9 cellular contexts compared by ENCODE assay signal in genomic region chr11:112881461-112881860, GRCh38.
A peak's percentile ranks its signal among the peaks of the same experiment; 100 is the strongest.
DNase-seq lines count a peak whose midpoint lies in the region; ATAC-seq and TF ChIP-seq lines count a peak whose summit lies in the region.
"Had no signal": no experiment of that assay in that cellular context is flagged by ENCODE, and none has a peak within 500 bp of the region (broad histone marks: within the 10 kb centered on the region; RNA-seq: fewer than 3 reads in every experiment).

No MANE protein-coding gene starts in this region.

- in situ Hi-C loops in mammary epithelial cell (cut with MboI; ENCODE audit: low sequenced_read_pairs in 2 of 2): no loop called here

- H3K9me3 Mint-ChIP-seq in activated CD8-positive, alpha-beta memory T cell treated with anti-CD3 and anti-CD28 coated beads, Interleukin-2, amount 10 ng/mL, durations not matched to agents 7 days and 5 days (ENCODE audit: low read depth): no peaks in the 10 kb centered on the region
- no peaks in the 10 kb centered on the region for H3K9me3 Mint-ChIP-seq in activated T-cell treated with anti-CD3 and anti-CD28 coated beads, Interleukin-2, amount 50 U/mL, for 72 hours

- no peak for ATAC-seq in activated CD8-positive, alpha-beta memory T cell treated with anti-CD3 and anti-CD28 coated beads, Interleukin-2, amount 10 ng/mL, durations not matched to agents 7 days and 5 days
- no peak for ATAC-seq in activated T-cell treated with anti-CD3 and anti-CD28 coated beads, Interleukin-2, amount 50 U/mL, for 72 hours (replicated peaks in 1 of 2)
- ATAC-seq in HG03025 (IDR thresholded peaks at IDR 0.05; ENCODE audit: low FRiP score, unreplicated experiment): no peak

- H3K27me3 ChIP-seq in mammary epithelial cell (ENCODE audit: insufficient read depth, low read length) (no peaks in the 10 kb centered on the region), smooth muscle cell (ENCODE audit: low read depth) (no peaks in the 10 kb centered on the region)

- H3K27ac Mint-ChIP-seq in activated CD8-positive, alpha-beta memory T cell treated with anti-CD3 and anti-CD28 coated beads, Interleukin-2, amount 10 ng/mL, durations not matched to agents 7 days and 5 days: peak overlapping the region; percentile 81
- H3K27ac Mint-ChIP-seq in activated T-cell treated with anti-CD3 and anti-CD28 coated beads, Interleukin-2, amount 50 U/mL, for 72 hours: no peak overlapping the region

- TF ChIP-seq CTCF in mammary epithelial cell (conservative IDR thresholded peaks at IDR 0.05 in 1 of 2, IDR thresholded peaks at IDR 0.05 in 1 of 2; ENCODE audit: extremely low read depth in 1 of 2, insufficient read depth in 1 of 2, low read depth in 1 of 2, low read length in 2 of 2) (no peak), smooth muscle cell (IDR thresholded peaks at IDR 0.05; ENCODE audit: borderline replicate concordance, insufficient read depth, poor library complexity, severe bottlenecking) (no peak)

- BruUV-seq in mammary epithelial cell (replicated peaks; lab: Mats Ljungman, UMichigan): no TSS peak

- no peaks in the 10 kb centered on the region for H3K9me3 ChIP-seq in mammary epithelial cell (replicated peaks; ENCODE audit: insufficient read depth, low read length)
- no peaks in the 10 kb centered on the region for H3K9me3 ChIP-seq in smooth muscle cell (replicated peaks; ENCODE audit: low read depth)

- peaks cover 52% of the 10 kb centered on the region for H3K4me1 Mint-ChIP-seq in activated CD8-positive, alpha-beta memory T cell treated with anti-CD3 and anti-CD28 coated beads, Interleukin-2, amount 10 ng/mL, durations not matched to agents 7 days and 5 days
- no peaks in the 10 kb centered on the region for H3K4me1 Mint-ChIP-seq in activated T-cell treated with anti-CD3 and anti-CD28 coated beads, Interleukin-2, amount 50 U/mL, for 72 hours (ENCODE audit: low read depth)

- no peak overlapping the region for H3K27ac ChIP-seq in mammary epithelial cell (ENCODE audit: insufficient read depth, low read depth, low read length)
- H3K27ac ChIP-seq in smooth muscle cell (ENCODE audit: low read depth): no peak overlapping the region
- H3K27ac ChIP-seq: skin epidermis had no signal

- H3K36me3 ChIP-seq in mammary epithelial cell (ENCODE audit: insufficient read depth, low read length) (no peaks in the 10 kb centered on the region), smooth muscle cell (ENCODE audit: low read depth) (no peaks in the 10 kb centered on the region)

- dilution Hi-C loops in mammary epithelial cell (cut with HindIII; ENCODE audit: low sequenced_read_pairs): no loop called here

- H3K4me3 ChIP-seq in mammary epithelial cell (replicated peaks in 1 of 3; ENCODE audit: insufficient read depth in 1 of 3, low read depth in 2 of 3, low read length in 3 of 3): peak overlapping the region in 2 of 3 experiments; percentile 22 to 30
- H3K4me3 ChIP-seq in smooth muscle cell: peak overlapping the region; percentile 43

- H2AFZ ChIP-seq in mammary epithelial cell (ENCODE audit: low read depth, low read length) (peak overlapping the region; percentile 88), smooth muscle cell (ENCODE audit: low read depth) (peak overlapping the region; percentile 80)

- peaks cover 8% of the 10 kb centered on the region for H3F3A ChIP-seq in smooth muscle cell (ENCODE audit: low read depth)

- H3K4me2 ChIP-seq in mammary epithelial cell (ENCODE audit: insufficient read depth, low read depth, low read length) (peak overlapping the region; percentile 62), smooth muscle cell (peak overlapping the region; percentile 84)

- WGBS in mammary epithelial cell (ENCODE audit: low coverage, missing lambda C conversion rate): 31% methylated on average over 6 of the region's 17 CpGs
- WGBS in smooth muscle cell (ENCODE audit: low lambda C conversion rate): 24% methylated on average over 17 of the region's 17 CpGs

- no peaks in the 10 kb centered on the region for H3K27me3 Mint-ChIP-seq in activated CD8-positive, alpha-beta memory T cell treated with anti-CD3 and anti-CD28 coated beads, Interleukin-2, amount 10 ng/mL, durations not matched to agents 7 days and 5 days
- peaks cover 4% of the 10 kb centered on the region for H3K27me3 Mint-ChIP-seq in activated T-cell treated with anti-CD3 and anti-CD28 coated beads, Interleukin-2, amount 50 U/mL, for 72 hours (ENCODE audit: low read depth)

- CTCF ChIA-PET in activated CD8-positive, alpha-beta memory T cell treated with anti-CD3 and anti-CD28 coated beads, Interleukin-2, amount 10 ng/mL, durations not matched to agents 7 days and 5 days (lab: Charles Lee): interaction anchor here (1.5 kb wide), 1 partner anchor 50 kb away, joined by 3 read pairs; no protein-coding TSS in a partner anchor
- CTCF ChIA-PET in mammary epithelial cell (lab: Charles Lee; ENCODE audit: low non-redundant PET): no interaction called here

- DNase-seq in activated CD8-positive, alpha-beta memory T cell treated with anti-CD3 and anti-CD28 coated beads, Interleukin-2, amount 10 ng/mL, durations not matched to agents 7 days and 5 days: no peak
- no peak for DNase-seq in activated CD8-positive, alpha-beta memory T cell treated with anti-CD3 and anti-CD28 coated beads, Interleukin-2, amount 50 U/mL, for 48 hours
- peak; percentile 66 for DNase-seq in mammary epithelial cell
- DNase-seq in iris pigment epithelial cell (ENCODE audit: low read depth): peak; percentile 76
- DNase-seq in smooth muscle cell (lab: John Stamatoyannopoulos, UW; ENCODE audit: unreplicated experiment): no peak
- no peak for DNase-seq in activated T-cell treated with anti-CD3 and anti-CD28 coated beads, Interleukin-2, amount 50 U/mL, for 72 hours
- DNase-seq in activated T-cell treated with anti-CD3 and anti-CD28 coated beads, Interleukin-2, amount 50 U/mL, for 48 hours: no peak

- intact Hi-C loops in mammary epithelial cell (cut with micrococcal nuclease): loop anchor here (5.0 kb wide), 1 partner anchor 231 kb away; no protein-coding TSS in a partner anchor

- no peak overlapping the region for H3K9ac ChIP-seq in mammary epithelial cell (ENCODE audit: insufficient read depth, low read length)
- H3K9ac ChIP-seq in smooth muscle cell (ENCODE audit: low read depth): no peak overlapping the region

- peaks cover 4% of the 10 kb centered on the region for H3K36me3 Mint-ChIP-seq in activated CD8-positive, alpha-beta memory T cell treated with anti-CD3 and anti-CD28 coated beads, Interleukin-2, amount 10 ng/mL, durations not matched to agents 7 days and 5 days
- no peaks in the 10 kb centered on the region for H3K36me3 Mint-ChIP-seq in activated T-cell treated with anti-CD3 and anti-CD28 coated beads, Interleukin-2, amount 50 U/mL, for 72 hours (ENCODE audit: insufficient read depth in 2 of 2)

- H3K4me1 ChIP-seq in mammary epithelial cell (ENCODE audit: insufficient read depth, low read length): no peaks in the 10 kb centered on the region
- H3K4me1 ChIP-seq in smooth muscle cell (ENCODE audit: low read depth): peaks cover 3% of the 10 kb centered on the region

- H4K20me1 ChIP-seq in mammary epithelial cell (ENCODE audit: insufficient read depth, low read length) (no peaks in the 10 kb centered on the region), smooth muscle cell (ENCODE audit: low read depth) (no peaks in the 10 kb centered on the region)

- H3K4me3 Mint-ChIP-seq in activated CD8-positive, alpha-beta memory T cell treated with anti-CD3 and anti-CD28 coated beads, Interleukin-2, amount 10 ng/mL, durations not matched to agents 7 days and 5 days: no peak overlapping the region
- no peak overlapping the region for H3K4me3 Mint-ChIP-seq in activated T-cell treated with anti-CD3 and anti-CD28 coated beads, Interleukin-2, amount 50 U/mL, for 72 hours

- H3K79me2 ChIP-seq in mammary epithelial cell (ENCODE audit: insufficient read depth, low read length): no peaks in the 10 kb centered on the region
- H3K79me2 ChIP-seq in smooth muscle cell (ENCODE audit: low read depth): no peaks in the 10 kb centered on the region

Comparison
In these comparisons a context has a peak if more than half of its experiments do, and no peak if none do; other contexts are left out.
1. DNase-seq: peak in mammary epithelial cell (single experiment) and iris pigment epithelial cell (single experiment); none in activated CD8-positive, alpha-beta memory T cell treated with anti-CD3 and anti-CD28 coated beads, Interleukin-2, amount 10 ng/mL, durations not matched to agents 7 days and 5 days (single experiment), activated CD8-positive, alpha-beta memory T cell treated with anti-CD3 and anti-CD28 coated beads, Interleukin-2, amount 50 U/mL, for 48 hours (single experiment), smooth muscle cell (single experiment), activated T-cell treated with anti-CD3 and anti-CD28 coated beads, Interleukin-2, amount 50 U/mL, for 72 hours (0 of 2) and activated T-cell treated with anti-CD3 and anti-CD28 coated beads, Interleukin-2, amount 50 U/mL, for 48 hours (0 of 2).